11 cellular contexts compared by ENCODE assay signal in the genomic region with DNA sequence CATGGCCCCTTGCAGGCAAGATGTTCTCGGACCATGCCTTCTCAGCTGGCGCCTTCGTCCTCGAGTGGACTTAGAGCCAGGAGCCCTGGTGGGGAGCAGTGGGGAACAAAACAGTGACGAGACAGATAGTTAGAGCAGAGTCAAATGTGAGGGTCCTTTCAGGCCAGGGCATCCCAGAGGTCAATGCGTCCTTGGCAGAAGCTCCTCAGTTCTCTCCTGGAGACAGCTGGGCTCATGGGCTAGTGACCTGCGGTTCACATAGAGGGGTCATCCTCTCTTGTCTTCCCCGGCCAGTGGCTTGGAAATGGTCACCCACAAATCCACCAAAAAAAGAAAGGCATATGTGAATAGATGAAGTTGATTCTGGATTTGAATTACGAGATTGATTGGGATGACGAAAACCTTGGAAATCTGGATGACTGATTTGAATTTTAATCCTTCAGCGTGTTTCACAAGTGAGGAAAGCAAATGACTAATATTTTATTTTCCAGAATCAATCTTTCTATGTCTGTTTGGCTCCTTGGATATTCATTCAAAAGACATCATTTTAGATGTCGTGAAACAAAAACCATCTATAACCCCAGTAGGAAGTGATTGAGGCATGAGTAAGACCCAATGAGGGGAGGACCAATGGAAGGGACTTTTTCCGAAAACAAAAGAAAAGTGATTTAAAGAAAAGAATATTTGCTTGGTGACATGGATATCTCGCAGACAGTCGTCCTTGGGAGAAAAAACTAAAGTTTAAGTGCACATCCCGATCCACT.
DNase-seq lines count a peak whose midpoint lies in the region; ATAC-seq, FAIRE-seq and TF ChIP-seq lines count a peak whose summit lies in the region.
"Had no signal": no experiment of that assay in that cellular context is flagged by ENCODE, and none has a peak within 500 bp of the region (broad histone marks: within the 10 kb centered on the region; RNA-seq: fewer than 3 reads in every experiment).

No MANE protein-coding gene starts in this region.

- TF ChIP-seq CTCF in osteoblast (IDR thresholded peaks at IDR 0.05; ENCODE audit: extremely low read depth, low read depth, low read length): no peak

- H3K79me2 ChIP-seq in osteoblast (ENCODE audit: insufficient read depth, low read length): no peaks in the 10 kb centered on the region

- peak overlapping the region; percentile 54 for H2AFZ ChIP-seq in osteoblast (ENCODE audit: low read length)

- peak overlapping the region; percentile 99 for H3K27ac ChIP-seq in osteoblast (ENCODE audit: low read depth, low read length)

- peak overlapping the region; percentile 40 for H3K4me3 ChIP-seq in osteoblast (ENCODE audit: insufficient read depth, low read length)

- ATAC-seq in GM19328 (IDR thresholded peaks at IDR 0.05; ENCODE audit: unreplicated experiment): no peak

- peaks cover 31% of the 10 kb centered on the region for H3K4me1 ChIP-seq in osteoblast (ENCODE audit: insufficient read depth, low read length)
- H3K4me1 ChIP-seq: BE2C had no signal

- H3K27me3 ChIP-seq in osteoblast (ENCODE audit: insufficient read depth, low read length): no peaks in the 10 kb centered on the region
- H3K27me3 ChIP-seq: BE2C had no signal

- DNase-seq in AG08396 (ENCODE audit: low spot score): peak; percentile 24
- peak; percentile 25 for DNase-seq in HTR-8/SVneo (ENCODE audit: insufficient read length, low spot score)
- DNase-seq in dermis blood vessel endothelial cell: peak; percentile 60
- peak; percentile 93 for DNase-seq in osteoblast (ENCODE audit: insufficient read length, low spot score, missing footprints)
- no peak for DNase-seq in Ammon's horn (ENCODE audit: low spot score)
- DNase-seq in DMS114 treated with DMSO at 0.1 percent for 48 hours (lab: John Stamatoyannopoulos, UW; ENCODE audit: unreplicated experiment): no peak
- DNase-seq in H4 (ENCODE audit: low spot score): no peak
- DNase-seq: activated CD4-positive, alpha-beta memory T cell treated with anti-CD3 and anti-CD28 coated beads, Interleukin-2, amount 10 ng/mL, durations not matched to agents 7 days and 5 days; activated gamma-delta T cell treated with Interleukin-2 at 50 U/mL for 16 hours; BE2C had no signal

- no peaks in the 10 kb centered on the region for H3K36me3 ChIP-seq in osteoblast (ENCODE audit: insufficient read depth, low read length)
- H3K36me3 ChIP-seq: BE2C had no signal

- peak overlapping the region; percentile 79 for H3K4me2 ChIP-seq in osteoblast (ENCODE audit: insufficient read depth, low read length)

- H4K20me1 ChIP-seq in osteoblast (ENCODE audit: insufficient read depth, low read length): no peaks in the 10 kb centered on the region

- no peaks in the 10 kb centered on the region for H3K9me3 ChIP-seq in osteoblast (ENCODE audit: low read depth, low read length)
- H3K9me3 ChIP-seq: BE2C had no signal

- FAIRE-seq in HTR-8/SVneo (lab: Jason Lieb, UNC): no peak

Comparison
In these comparisons a context has a peak if more than half of its experiments do, and no peak if none do; other contexts are left out.
1. DNase-seq: peak in AG08396 (single experiment), HTR-8/SVneo (single experiment), dermis blood vessel endothelial cell (single experiment) and osteoblast (single experiment); none in Ammon's horn (single experiment), DMS114 treated with DMSO at 0.1 percent for 48 hours (single experiment) and H4 (single experiment).